ENCODE assay signal across 8 cellular contexts in the genomic region with DNA sequence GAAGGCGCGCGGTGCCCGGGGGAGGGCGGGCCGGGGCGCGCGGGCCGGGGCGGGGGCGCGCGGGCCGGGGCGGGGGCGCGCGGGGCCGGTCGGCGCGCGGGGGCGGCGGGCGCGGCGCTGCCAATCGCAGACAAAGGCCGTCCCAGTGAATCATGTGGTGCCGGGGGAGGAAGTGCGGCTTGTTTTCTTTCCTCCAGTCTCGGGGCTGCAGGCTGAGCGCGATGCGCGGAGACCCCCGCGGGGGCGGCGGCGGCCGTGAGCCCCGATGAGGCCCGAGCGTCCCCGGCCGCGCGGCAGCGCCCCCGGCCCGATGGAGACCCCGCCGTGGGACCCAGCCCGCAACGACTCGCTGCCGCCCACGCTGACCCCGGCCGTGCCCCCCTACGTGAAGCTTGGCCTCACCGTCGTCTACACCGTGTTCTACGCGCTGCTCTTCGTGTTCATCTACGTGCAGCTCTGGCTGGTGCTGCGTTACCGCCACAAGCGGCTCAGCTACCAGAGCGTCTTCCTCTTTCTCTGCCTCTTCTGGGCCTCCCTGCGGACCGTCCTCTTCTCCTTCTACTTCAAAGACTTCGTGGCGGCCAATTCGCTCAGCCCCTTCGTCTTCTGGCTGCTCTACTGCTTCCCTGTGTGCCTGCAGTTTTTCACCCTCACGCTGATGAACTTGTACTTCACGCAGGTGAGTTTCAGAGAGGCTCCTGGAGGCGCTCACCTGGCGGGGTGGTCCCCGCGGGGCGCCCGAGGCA. TPM values are rescaled to one million over a fixed set of nuclear protein-coding genes. Genes with fewer than 3 reads are reported as not detected.
A peak's percentile ranks its signal among the peaks of the same experiment; 100 is the strongest.
DNase-seq lines count a peak whose midpoint lies in the region; ATAC-seq and TF ChIP-seq lines count a peak whose summit lies in the region.

A gene with protein sequence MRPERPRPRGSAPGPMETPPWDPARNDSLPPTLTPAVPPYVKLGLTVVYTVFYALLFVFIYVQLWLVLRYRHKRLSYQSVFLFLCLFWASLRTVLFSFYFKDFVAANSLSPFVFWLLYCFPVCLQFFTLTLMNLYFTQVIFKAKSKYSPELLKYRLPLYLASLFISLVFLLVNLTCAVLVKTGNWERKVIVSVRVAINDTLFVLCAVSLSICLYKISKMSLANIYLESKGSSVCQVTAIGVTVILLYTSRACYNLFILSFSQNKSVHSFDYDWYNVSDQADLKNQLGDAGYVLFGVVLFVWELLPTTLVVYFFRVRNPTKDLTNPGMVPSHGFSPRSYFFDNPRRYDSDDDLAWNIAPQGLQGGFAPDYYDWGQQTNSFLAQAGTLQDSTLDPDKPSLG (plus strand): TSS at position 182 of the 746 bp plus-strand sequence. CDS start 84 bp downstream, at position 266.

- no peaks in the 10 kb centered on the region for H3K36me3 ChIP-seq in muscle layer of duodenum (ENCODE audit: control insufficient read depth in 1 of 2, insufficient read depth in 2 of 2, low read length in 2 of 2)

- TF ChIP-seq CTCF in AG04449 (IDR thresholded peaks at IDR 0.05; ENCODE audit: insufficient read depth, low read length, missing control alignments): no peak

- peaks cover 0 to 20% of the 10 kb centered on the region in 2 donors for H3K4me1 ChIP-seq in muscle layer of duodenum (ENCODE audit: control insufficient read depth in 1 of 2, insufficient read depth in 2 of 2, low read length in 2 of 2)

- CTCF ChIA-PET in AG04449 (lab: Yijun Ruan, JAX): interaction anchor here (1.5 kb wide), 1 partner anchor 8 kb away, joined by 4 read pairs; no protein-coding TSS in a partner anchor

- peak within 1 kb of the TSS; percentile 31 for H3K27ac ChIP-seq in muscle layer of duodenum (ENCODE audit: low read length)

- POLR2A ChIA-PET in AG04449 (lab: Yijun Ruan, JAX): no interaction called here

- peak; percentile 65 for ATAC-seq in HG03045 (IDR thresholded peaks at IDR 0.05; ENCODE audit: unreplicated experiment)
- ATAC-seq in esophagus mucosa: peak; percentile 55

- peak; percentile 46 for TF ChIP-seq POLR2A in GM18526 (IDR thresholded peaks at IDR 0.05; ENCODE audit: extremely low read depth, insufficient read length)

- H3K4me3 ChIP-seq in AG04449 (ENCODE audit: low read depth, low read length): peak within 1 kb of the TSS; percentile 77
- peak within 1 kb of the TSS; percentile 84 to 93 for H3K4me3 ChIP-seq in muscle layer of duodenum (ENCODE audit: low read depth in 1 of 2, low read length in 2 of 2)

- no peaks in the 10 kb centered on the region for H3K9me3 ChIP-seq in muscle layer of duodenum (ENCODE audit: control insufficient read depth in 1 of 2, low read length in 2 of 2)

- no peaks in the 10 kb centered on the region for H3K27me3 ChIP-seq in muscle layer of duodenum (ENCODE audit: low read depth, low read length)

- no peak for DNase-seq in AG04449 (ENCODE audit: low read depth, low spot score)
- DNase-seq in NOMO-1 treated with dmso at 0.1 percent for 144 hours (lab: John Stamatoyannopoulos, UW; ENCODE audit: unreplicated experiment): peak; percentile 64
- peak; percentile 41 for DNase-seq in activated T-cell treated with anti-CD3 and anti-CD28 coated beads for 48 hours (ENCODE audit: low read depth)
- peak in 5 of 6 experiments; percentile 11 to 51 (median 21) for DNase-seq in stimulated activated naive CD4-positive, alpha-beta T cell (lab: John Stamatoyannopoulos, UW)

RNA-seq across cellular contexts. Expression of the gene that starts here (rescaled TPM):
- 3.8 TPM for total RNA-seq in esophagus mucosa
